ENCODE assay signal across 19 cellular contexts in genomic region chr22:48199667-48200066, GRCh38.
"Had no signal": no experiment of that assay in that cellular context is flagged by ENCODE, and none has a peak within 500 bp of the region (broad histone marks: within the 10 kb centered on the region; RNA-seq: fewer than 3 reads in every experiment).

No MANE protein-coding gene starts in this region.

- H3K4me2 ChIP-seq: smooth muscle cell had no signal

- H3K36me3 Mint-ChIP-seq: stimulated activated effector memory CD8-positive, alpha-beta T cell treated with anti-CD3 and anti-CD28 coated beads, Interleukin-12 subunit alpha, Interleukin-12 subunit beta, amount 100 ng/mL, for 72 hours had no signal

- H3K9me3 Mint-ChIP-seq: memory B cell; natural killer cell; stimulated activated effector memory CD8-positive, alpha-beta T cell treated with anti-CD3 and anti-CD28 coated beads, Interleukin-12 subunit alpha, Interleukin-12 subunit beta, amount 100 ng/mL, for 72 hours had no signal

- H2AFZ ChIP-seq: parathyroid adenoma had no signal

- H3K4me3 Mint-ChIP-seq: memory B cell; natural killer cell; stimulated activated effector memory CD8-positive, alpha-beta T cell treated with anti-CD3 and anti-CD28 coated beads, Interleukin-12 subunit alpha, Interleukin-12 subunit beta, amount 100 ng/mL, for 72 hours had no signal

- H3K27me3 ChIP-seq: neutrophil, thyroid gland had no signal

- H3K4me1 Mint-ChIP-seq: stimulated activated effector memory CD8-positive, alpha-beta T cell treated with anti-CD3 and anti-CD28 coated beads, Interleukin-12 subunit alpha, Interleukin-12 subunit beta, amount 100 ng/mL, for 72 hours had no signal

- ATAC-seq: gastrocnemius medialis; natural killer cell; sciatic nerve; stimulated activated effector memory CD8-positive, alpha-beta T cell treated with anti-CD3 and anti-CD28 coated beads, Interleukin-12 subunit alpha, Interleukin-12 subunit beta, amount 100 ng/mL, for 72 hours had no signal

- H3K9me3 ChIP-seq: gastrocnemius medialis, neutrophil, thyroid gland had no signal

- DNase-seq: effector CD4-positive, alpha-beta T cell; foreskin fibroblast; gastrocnemius medialis; natural killer cell; stimulated activated CD4-positive, alpha-beta T cell treated with anti-CD3 and anti-CD28 coated beads, Interleukin-12 subunit alpha, Interleukin-12 subunit beta, amount 100 ng/mL, for 4 hours; stimulated activated CD4-positive, alpha-beta T cell treated with anti-CD3 and anti-CD28 coated beads, Interleukin-2, amount 100 ng/mL, for 24 hours; stimulated activated CD4-positive, alpha-beta T cell treated with anti-CD3 and anti-CD28 coated beads, Interleukin-4, amount 100 ng/mL, for 24 hours; stimulated activated naive CD4-positive, alpha-beta T cell treated with Interleukin-2 at 50 U/mL for 16 hours; stomach; thyroid gland; trophoblast cell had no signal

- H3K4me1 ChIP-seq: gastrocnemius medialis, parathyroid adenoma, stomach, thyroid gland had no signal

- H3K27ac Mint-ChIP-seq: memory B cell; natural killer cell; progenitor cell of endocrine pancreas; stimulated activated effector memory CD8-positive, alpha-beta T cell treated with anti-CD3 and anti-CD28 coated beads, Interleukin-12 subunit alpha, Interleukin-12 subunit beta, amount 100 ng/mL, for 72 hours had no signal

- H3K36me3 ChIP-seq: gastrocnemius medialis, neutrophil, stomach, thyroid gland had no signal

- H3K27ac ChIP-seq: gastrocnemius medialis, neutrophil, parathyroid adenoma, stomach, thyroid gland had no signal

- H3K9ac ChIP-seq: parathyroid adenoma had no signal

- H3K4me3 ChIP-seq: gastrocnemius medialis, lung, smooth muscle cell, stomach, thyroid gland had no signal
